In genomic region chr19:639251-640155, GRCh38 we compare ENCODE assay signal across 8 cellular contexts.
DNase-seq lines count a peak whose midpoint lies in the region; ATAC-seq and TF ChIP-seq lines count a peak whose summit lies in the region.

FGF22 (plus strand) TSS chr19:639879; CDS start chr19:639926, 47 bp downstream.

- no peaks in the 10 kb centered on the region for H3K27me3 ChIP-seq in RWPE2 (ENCODE audit: insufficient read depth, poor library complexity, severe bottlenecking)

- peak; percentile 84 for DNase-seq in ACHN
- DNase-seq in HuH-7.5 (ENCODE audit: low spot score) = peak; percentile 99
- DNase-seq in RWPE2 (ENCODE audit: low spot score) = peak; percentile 86
- peak; percentile 96 for DNase-seq in activated effector memory CD4-positive, alpha-beta T cell treated with Interleukin-2 at 50 U/mL for 16 hours
- DNase-seq in fibroblast of the conjunctiva (ENCODE audit: low read depth) = peak; percentile 51
- DNase-seq in nephron progenitor cell = peak; percentile 98
- peak; percentile 79 for DNase-seq in stimulated activated naive B cell treated with anti-CD40 and anti-IgM and Interleukin-4, amounts not matched to agents 10 μg/mL and 1 μg/mL and 100 μg/mL, for 72 hours

- in situ Hi-C loops in ACHN (cut with HindIII; ENCODE audit: low pct_ligation_motif_present, low pct_unique_long_range_greater_than_20kb, low sequenced_read_pairs) = no loop called here

- no peak within 1 kb of the TSS for H3K27ac ChIP-seq in RWPE2 (ENCODE audit: poor library complexity, severe bottlenecking)

- no peak for TF ChIP-seq CTCF in RWPE2 (IDR thresholded peaks at IDR 0.05; ENCODE audit: poor library complexity, severe bottlenecking)
- no peak for TF ChIP-seq CTCF in nephron progenitor cell (IDR thresholded peaks at IDR 0.05)

- no peaks in the 10 kb centered on the region for H3K36me3 ChIP-seq in RWPE2 (ENCODE audit: low read depth)

- H3K4me1 Mint-ChIP-seq in nephron progenitor cell = peaks cover 15% of the 10 kb centered on the region
- H3K4me1 Mint-ChIP-seq in stimulated activated naive B cell treated with anti-CD40 and anti-IgM and Interleukin-4, amounts not matched to agents 10 μg/mL and 1 μg/mL and 100 μg/mL, for 72 hours = peaks cover 13 to 22% of the 10 kb centered on the region in 2 donors

- H3K4me1 ChIP-seq in RWPE2 (ENCODE audit: insufficient read depth, poor library complexity, severe bottlenecking) = no peaks in the 10 kb centered on the region

- H3K4me3 Mint-ChIP-seq in nephron progenitor cell = peak within 1 kb of the TSS; percentile 79
- peak within 1 kb of the TSS; percentile 80 to 91 for H3K4me3 Mint-ChIP-seq in stimulated activated naive B cell treated with anti-CD40 and anti-IgM and Interleukin-4, amounts not matched to agents 10 μg/mL and 1 μg/mL and 100 μg/mL, for 72 hours

- peak within 1 kb of the TSS; percentile 23 for H3K4me3 ChIP-seq in RWPE2 (ENCODE audit: severe bottlenecking)

- peaks cover 30% of the 10 kb centered on the region for H3K27me3 Mint-ChIP-seq in nephron progenitor cell (ENCODE audit: low read depth, poor library complexity)
- no peaks in the 10 kb centered on the region for H3K27me3 Mint-ChIP-seq in stimulated activated naive B cell treated with anti-CD40 and anti-IgM and Interleukin-4, amounts not matched to agents 10 μg/mL and 1 μg/mL and 100 μg/mL, for 72 hours

- H3K9me3 ChIP-seq in RWPE2 (ENCODE audit: severe bottlenecking) = no peaks in the 10 kb centered on the region

- H3K9me3 Mint-ChIP-seq in nephron progenitor cell = peaks cover 4% of the 10 kb centered on the region
- H3K9me3 Mint-ChIP-seq in stimulated activated naive B cell treated with anti-CD40 and anti-IgM and Interleukin-4, amounts not matched to agents 10 μg/mL and 1 μg/mL and 100 μg/mL, for 72 hours = no peaks in the 10 kb centered on the region

- ATAC-seq in GM19025 (IDR thresholded peaks at IDR 0.05; ENCODE audit: low read depth, unreplicated experiment) (peak; percentile 63), RWPE2 (ENCODE audit: low read depth) (peak; percentile 85)
- peak; percentile 91 to 93 for ATAC-seq in stimulated activated naive B cell treated with anti-CD40 and anti-IgM and Interleukin-4, amounts not matched to agents 10 μg/mL and 1 μg/mL and 100 μg/mL, for 72 hours (replicated peaks)

- H3K27ac Mint-ChIP-seq in nephron progenitor cell = no peak within 1 kb of the TSS
- H3K27ac Mint-ChIP-seq in stimulated activated naive B cell treated with anti-CD40 and anti-IgM and Interleukin-4, amounts not matched to agents 10 μg/mL and 1 μg/mL and 100 μg/mL, for 72 hours = peak within 1 kb of the TSS; percentile 84

- peaks cover 4% of the 10 kb centered on the region for H3K36me3 Mint-ChIP-seq in nephron progenitor cell (ENCODE audit: low read depth)
- peaks cover 8 to 17% of the 10 kb centered on the region in 2 donors for H3K36me3 Mint-ChIP-seq in stimulated activated naive B cell treated with anti-CD40 and anti-IgM and Interleukin-4, amounts not matched to agents 10 μg/mL and 1 μg/mL and 100 μg/mL, for 72 hours
